Comparison of ENCODE assay signal across 25 cellular contexts in genomic region chr1:29520571-29521437, GRCh38.
DNase-seq lines count a peak whose midpoint lies in the region; ATAC-seq, FAIRE-seq and TF ChIP-seq lines count a peak whose summit lies in the region.
"Had no signal": no experiment of that assay in that cellular context is flagged by ENCODE, and none has a peak within 500 bp of the region (broad histone marks: within the 10 kb centered on the region; RNA-seq: fewer than 3 reads in every experiment).

No MANE protein-coding gene starts in this region.

- peak overlapping the region; percentile 48 for H3K27ac Mint-ChIP-seq in nephron progenitor cell
- H3K27ac Mint-ChIP-seq: GM23338; stimulated activated memory B cell treated with anti-CD40 and anti-IgM and Interleukin-4, amounts not matched to agents 10 μg/mL and 1 μg/mL and 100 μg/mL, for 72 hours had no signal

- no peaks in the 10 kb centered on the region for H3K9me1 ChIP-seq in K562 (ENCODE audit: control insufficient read depth, insufficient read depth, low read length)

- BruUV-seq in K562 (replicated peaks; lab: Mats Ljungman, UMichigan) = no TSS peak

- WGBS in K562 (ENCODE audit: insufficient coverage, low coverage, missing lambda C conversion rate) = under 1% methylated on average over 11 of the region's 11 CpGs
- WGBS in body of pancreas, 2 donors = 55 to 58% methylated on average over 9 to 11 of the region's 11 CpGs

- no peaks in the 10 kb centered on the region for H3K36me3 Mint-ChIP-seq in nephron progenitor cell (ENCODE audit: low read depth)
- H3K36me3 Mint-ChIP-seq: stimulated activated memory B cell treated with anti-CD40 and anti-IgM and Interleukin-4, amounts not matched to agents 10 μg/mL and 1 μg/mL and 100 μg/mL, for 72 hours had no signal

- TF ChIP-seq CTCF in HEK293 (tag by site-specific recombination; IDR thresholded peaks at IDR 0.05) (no peak), K562 (IDR thresholded peaks at IDR 0.05 in 2 of 3, conservative IDR thresholded peaks at IDR 0.05 in 1 of 3; ENCODE audit: insufficient read depth in 2 of 3, low read depth in 1 of 3, low read length in 3 of 3) (no peak), nephron progenitor cell (IDR thresholded peaks at IDR 0.05) (no peak), body of pancreas (IDR thresholded peaks at IDR 0.05) (no peak)

- no peak for FAIRE-seq in K562 (lab: Jason Lieb, UNC)
- FAIRE-seq: RCC 7860 had no signal

- POLR2A ChIA-PET in HEK293 (lab: Yijun Ruan, JAX) = no interaction called here
- POLR2A ChIA-PET in K562 (lab: Yijun Ruan, JAX) = no interaction called here

- in situ Hi-C loops in K562 (cut with MboI) = no loop called here

- intact Hi-C loops in K562 (cut with micrococcal nuclease) (no loop called here), body of pancreas (cut with DNase I) (no loop called here)

- DNase-seq in DMS 273 (lab: John Stamatoyannopoulos, UW; ENCODE audit: unreplicated experiment) (peak; percentile 93), K562 (ENCODE audit: extremely low read depth in 1 of 4, low spot score in 3 of 4) (no peak), nephron progenitor cell (no peak), body of pancreas (no peak), Ammon's horn (ENCODE audit: low spot score) (no peak)
- DNase-seq in activated CD4-positive, alpha-beta T cell treated with anti-CD3 and anti-CD28 coated beads for 1 hour = no peak
- DNase-seq: activated gamma-delta T cell treated with Interleukin-2 at 50 U/mL for 16 hours; caudate nucleus; effector CD8-positive, alpha-beta T cell; EL; Karpas-422; left cardiac atrium; NCI-H1048; NCI-H774; nucleus accumbens; SK-N-SH; thyroid gland had no signal

- H3K79me2 ChIP-seq in K562 (ENCODE audit: control insufficient read depth, insufficient read depth, low read length) = no peaks in the 10 kb centered on the region

- no peak overlapping the region for H3K4me3 Mint-ChIP-seq in nephron progenitor cell
- H3K4me3 Mint-ChIP-seq: GM23338; stimulated activated memory B cell treated with anti-CD40 and anti-IgM and Interleukin-4, amounts not matched to agents 10 μg/mL and 1 μg/mL and 100 μg/mL, for 72 hours had no signal

- CTCF ChIA-PET in HEK293 (lab: Yijun Ruan, JAX) = no interaction called here
- CTCF ChIA-PET in K562 (lab: Yijun Ruan, JAX; ENCODE audit: low intra/inter-chr PET ratio) = no interaction called here

- no peak overlapping the region for H3K4me3 ChIP-seq in HEK293 (ENCODE audit: low read depth, low read length)
- no peak overlapping the region for H3K4me3 ChIP-seq in K562
- no peak overlapping the region for H3K4me3 ChIP-seq in body of pancreas
- H3K4me3 ChIP-seq: esophagus muscularis mucosa, GM23338, right atrium auricular region, thyroid gland had no signal

- TF ChIP-seq RAD21 in K562 (CRISPR knock-in tag; conservative IDR thresholded peaks at IDR 0.05 in 1 of 2, IDR thresholded peaks at IDR 0.05 in 1 of 2) = no peak

- no peaks in the 10 kb centered on the region for H4K20me1 ChIP-seq in K562 (replicated peaks; ENCODE audit: control insufficient read depth, insufficient read depth, low read length)

- H3K27ac ChIP-seq in HEK293 (ENCODE audit: extremely low read depth, low read depth, low read length) (no peak overlapping the region), K562 (ENCODE audit: extremely low read depth, low read depth, low read length) (no peak overlapping the region), body of pancreas (no peak overlapping the region)
- H3K27ac ChIP-seq: esophagus muscularis mucosa, right atrium auricular region, thyroid gland had no signal

- H3K4me1 Mint-ChIP-seq in nephron progenitor cell = peaks cover 44% of the 10 kb centered on the region
- H3K4me1 Mint-ChIP-seq: stimulated activated memory B cell treated with anti-CD40 and anti-IgM and Interleukin-4, amounts not matched to agents 10 μg/mL and 1 μg/mL and 100 μg/mL, for 72 hours had no signal

- no peaks in the 10 kb centered on the region for H3K9me3 Mint-ChIP-seq in nephron progenitor cell

- no peaks in the 10 kb centered on the region for H3K4me1 ChIP-seq in HEK293 (ENCODE audit: control insufficient read depth, insufficient read depth, low read length)
- no peaks in the 10 kb centered on the region for H3K4me1 ChIP-seq in K562 (replicated peaks in 1 of 2; ENCODE audit: control insufficient read depth in 2 of 2, insufficient read depth in 2 of 2, low read length in 2 of 2)
- H3K4me1 ChIP-seq in body of pancreas = no peaks in the 10 kb centered on the region
- H3K4me1 ChIP-seq: right atrium auricular region, thyroid gland had no signal

- no peak for TF ChIP-seq POLR2A in K562 (conservative IDR thresholded peaks at IDR 0.05)
- TF ChIP-seq POLR2A in body of pancreas (IDR thresholded peaks at IDR 0.05) = no peak

- H3K9me3 ChIP-seq in HEK293 (ENCODE audit: control insufficient read depth, insufficient read depth, low read depth, low read length) = no peaks in the 10 kb centered on the region
- no peaks in the 10 kb centered on the region for H3K9me3 ChIP-seq in K562 (replicated peaks; ENCODE audit: control insufficient read depth, insufficient read depth, low read depth, low read length)
- H3K9me3 ChIP-seq in body of pancreas = no peaks in the 10 kb centered on the region
- H3K9me3 ChIP-seq: esophagus muscularis mucosa, right atrium auricular region, SK-N-SH, thyroid gland had no signal

- H3K27me3 ChIP-seq in K562 (ENCODE audit: control insufficient read depth in 2 of 2, insufficient read depth in 2 of 2, low read length in 2 of 2) (peaks cover 8 to 29% of the 10 kb centered on the region in 2 experiments; a peak in 3 of 5 replicates), body of pancreas (no peaks in the 10 kb centered on the region)
- H3K27me3 ChIP-seq: right atrium auricular region, thyroid gland had no signal

- H3K4me2 ChIP-seq in K562 (ENCODE audit: insufficient read depth, low read length) = no peak overlapping the region
- H3K4me2 ChIP-seq: GM23338, SK-N-SH had no signal

- H3K36me3 ChIP-seq in HEK293 (ENCODE audit: control insufficient read depth in 2 of 2, insufficient read depth in 1 of 2, low read length in 2 of 2) = no peaks in the 10 kb centered on the region
- no peaks in the 10 kb centered on the region for H3K36me3 ChIP-seq in K562 (ENCODE audit: control insufficient read depth, insufficient read depth, low read length)
- H3K36me3 ChIP-seq in body of pancreas (replicated peaks in 1 of 2; ENCODE audit: insufficient read depth in 1 of 2, low read depth in 2 of 2) = no peaks in the 10 kb centered on the region
- H3K36me3 ChIP-seq: esophagus muscularis mucosa, right atrium auricular region, thyroid gland had no signal

- ATAC-seq in K562 = no peak
- ATAC-seq in body of pancreas = no peak
- ATAC-seq in HG02588 (IDR thresholded peaks at IDR 0.05; ENCODE audit: unreplicated experiment) = no peak
- ATAC-seq: activated CD4-positive, CD25-positive, alpha-beta regulatory T cell treated with anti-CD3 and anti-CD28 coated beads, Interleukin-2, amount 50 U/mL, for 24 hours; GM23338; left cardiac atrium; stimulated activated memory B cell treated with anti-CD40 and anti-IgM and Interleukin-4, amounts not matched to agents 10 μg/mL and 1 μg/mL and 100 μg/mL, for 72 hours had no signal

- no peak overlapping the region for H2AFZ ChIP-seq in K562 (ENCODE audit: low read depth, low read length)
- H2AFZ ChIP-seq: GM23338 had no signal

- no peak overlapping the region for H3K9ac ChIP-seq in K562 (ENCODE audit: insufficient read depth in 1 of 2, low read depth in 2 of 2, low read length in 2 of 2)
- H3K9ac ChIP-seq: SK-N-SH had no signal

- TF ChIP-seq EP300 in K562 (IDR thresholded peaks at IDR 0.05; ENCODE audit: low read length) = no peak

- H3K27me3 Mint-ChIP-seq in nephron progenitor cell (ENCODE audit: low read depth, poor library complexity) = peaks cover 37% of the 10 kb centered on the region

TF ChIP-seq in HEK293, 187 proteins besides CTCF, POLR2A, EP300 and RAD21 (continues in another document):
- TF ChIP-seq ZNF148 (tag by site-specific recombination; IDR thresholded peaks at IDR 0.05; ENCODE audit: borderline replicate concordance) = no peak

TF ChIP-seq in K562, 482 proteins besides CTCF, POLR2A, EP300 and RAD21:
- TF ChIP-seq GTF2B (IDR thresholded peaks at IDR 0.05; ENCODE audit: extremely low read depth, insufficient read length) (no peak), RBM25 (IDR thresholded peaks at IDR 0.05; ENCODE audit: low read depth, low read length, severe bottlenecking) (peak; percentile 49)
